In the genomic region with DNA sequence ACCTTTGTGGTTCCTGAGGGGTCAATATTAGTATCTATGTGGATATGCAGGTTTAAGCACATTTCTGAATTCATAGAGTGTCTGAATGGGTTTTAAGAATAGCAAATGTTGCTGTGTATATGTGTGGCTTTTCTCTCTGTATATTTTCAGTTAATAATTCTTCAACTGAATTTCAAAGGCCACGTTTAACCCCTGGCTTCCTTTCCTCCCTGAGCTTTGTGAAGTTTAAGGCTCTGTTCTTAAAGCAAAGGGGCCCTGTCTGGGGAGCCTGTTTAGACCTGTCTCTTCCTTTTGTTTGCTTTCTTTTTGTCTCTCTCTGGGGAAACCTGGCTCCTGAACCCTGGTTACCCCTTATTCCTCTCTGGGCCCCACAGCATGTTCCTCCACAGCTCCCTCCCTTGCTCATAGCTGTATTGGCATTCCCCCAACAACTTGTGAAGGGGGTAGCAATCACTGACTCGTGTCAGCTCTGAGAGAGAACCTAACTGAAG, we compare ENCODE assay signal across 10 cellular contexts.
DNase-seq lines count a peak whose midpoint lies in the region; ATAC-seq and TF ChIP-seq lines count a peak whose summit lies in the region.
"Had no signal": no experiment of that assay in that cellular context is flagged by ENCODE, and none has a peak within 500 bp of the region (broad histone marks: within the 10 kb centered on the region; RNA-seq: fewer than 3 reads in every experiment).

No MANE protein-coding gene starts in this region.

- in situ Hi-C loops in astrocyte of the spinal cord (cut with HindIII; ENCODE audit: low sequenced_read_pairs): no loop called here

- H3K4me3 ChIP-seq in astrocyte of the spinal cord (ENCODE audit: low read depth, low read length) (no peak overlapping the region), parathyroid adenoma (ENCODE audit: low read depth, low read length) (no peak overlapping the region)
- H3K4me3 ChIP-seq: uterus had no signal

- H3K4me1 ChIP-seq in parathyroid adenoma: peaks cover 5% of the 10 kb centered on the region
- H3K4me1 ChIP-seq: uterus had no signal

- H3K36me3 ChIP-seq in parathyroid adenoma (ENCODE audit: control insufficient read depth, insufficient read depth, low read length): no peaks in the 10 kb centered on the region
- H3K36me3 ChIP-seq: uterus had no signal

- DNase-seq in astrocyte of the spinal cord (ENCODE audit: low read depth, low spot score) (peak; percentile 43), LoVo (ENCODE audit: low spot score) (no peak), HuH-7 (ENCODE audit: low spot score) (no peak)
- no peak for DNase-seq in stimulated activated CD4-positive, alpha-beta T cell treated with anti-CD3 and anti-CD28 coated beads, Interleukin-1b, Interleukin-23, amount 100 ng/mL, for 48 hours
- DNase-seq: activated CD8-positive, alpha-beta T cell treated with anti-CD3 and anti-CD28 coated beads for 36 hours; uterus had no signal

- H3K9me3 ChIP-seq in parathyroid adenoma (ENCODE audit: control insufficient read depth, low read length): no peaks in the 10 kb centered on the region
- H3K9me3 ChIP-seq: uterus had no signal

- ATAC-seq in GM19397 (IDR thresholded peaks at IDR 0.05; ENCODE audit: unreplicated experiment): peak; percentile 67
- peak; percentile 61 for ATAC-seq in HG02943 (IDR thresholded peaks at IDR 0.05; ENCODE audit: low read depth, unreplicated experiment)
- ATAC-seq in SK-N-SH treated with all-trans-retinoic acid at 6 μM for 48 hours: no peak
- ATAC-seq: activated CD8-positive, alpha-beta T cell treated with anti-CD3 and anti-CD28 coated beads for 36 hours had no signal

- peak overlapping the region; percentile 60 for H2AFZ ChIP-seq in parathyroid adenoma

- no peak overlapping the region for H3K9ac ChIP-seq in parathyroid adenoma

- H3K27ac ChIP-seq in parathyroid adenoma: no peak overlapping the region

- no peak for TF ChIP-seq CTCF in astrocyte of the spinal cord (IDR thresholded peaks at IDR 0.05; ENCODE audit: low read depth, low read length)
- TF ChIP-seq CTCF in parathyroid adenoma (IDR thresholded peaks at IDR 0.05): no peak

- no peaks in the 10 kb centered on the region for H3K79me2 ChIP-seq in parathyroid adenoma

- no peak overlapping the region for H3K4me2 ChIP-seq in parathyroid adenoma (ENCODE audit: low read length)

- no peaks in the 10 kb centered on the region for H3K27me3 ChIP-seq in parathyroid adenoma (ENCODE audit: control insufficient read depth, insufficient read depth, low read length)
- H3K27me3 ChIP-seq: uterus had no signal

TF ChIP-seq in SK-N-SH treated with all-trans-retinoic acid at 6 μM for 48 hours, 23 proteins besides CTCF, POLR2A, EP300 and RAD21:
- TF ChIP-seq ISL1 (CRISPR knock-in tag; IDR thresholded peaks at IDR 0.05) (no peak), TCF4 (CRISPR knock-in tag; IDR thresholded peaks at IDR 0.05; ENCODE audit: borderline replicate concordance) (no peak), POU6F1 (CRISPR knock-in tag; IDR thresholded peaks at IDR 0.05; ENCODE audit: borderline replicate concordance, low read depth) (no peak), SNAI2 (CRISPR knock-in tag; IDR thresholded peaks at IDR 0.05) (no peak), CREB5 (CRISPR knock-in tag; IDR thresholded peaks at IDR 0.05; ENCODE audit: low read depth) (no peak), ARNTL (CRISPR knock-in tag; IDR thresholded peaks at IDR 0.05; ENCODE audit: borderline replicate concordance, low read depth) (no peak), RARB (CRISPR knock-in tag; IDR thresholded peaks at IDR 0.05) (no peak), CSRNP3 (CRISPR knock-in tag; IDR thresholded peaks at IDR 0.05) (no peak), TOX (CRISPR knock-in tag; IDR thresholded peaks at IDR 0.05; ENCODE audit: borderline replicate concordance) (no peak)
